ENCODE assay signal across 9 cellular contexts in the genomic region with DNA sequence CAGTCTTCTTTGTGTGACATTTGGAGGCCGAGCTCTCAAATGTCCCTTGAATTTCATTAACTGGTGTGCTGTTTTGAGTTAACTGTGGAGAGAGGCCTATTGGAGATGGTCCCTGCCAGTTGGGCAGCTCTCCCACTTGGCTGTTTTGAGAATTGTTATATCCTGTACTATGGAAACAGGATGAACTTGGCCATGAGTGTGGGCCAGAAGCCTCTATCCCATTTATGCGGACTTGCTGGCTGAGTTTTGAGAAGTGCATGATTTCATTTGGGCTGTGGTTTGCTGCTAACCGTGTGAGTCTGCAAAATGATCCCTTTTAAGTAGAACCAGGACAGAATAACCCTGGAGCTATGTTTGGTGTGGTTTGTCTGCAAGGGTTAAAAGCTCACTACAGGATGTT.
A peak's percentile ranks its signal among the peaks of the same experiment; 100 is the strongest.
DNase-seq lines count a peak whose midpoint lies in the region; ATAC-seq and TF ChIP-seq lines count a peak whose summit lies in the region.
"Had no signal": no experiment of that assay in that cellular context is flagged by ENCODE, and none has a peak within 500 bp of the region (broad histone marks: within the 10 kb centered on the region; RNA-seq: fewer than 3 reads in every experiment).

No MANE protein-coding gene starts in this region.

- peak overlapping the region; percentile 45 for H3K27ac ChIP-seq in angular gyrus (ENCODE audit: low read depth, low read length)

- no peak for ATAC-seq in GM18505 (IDR thresholded peaks at IDR 0.05; ENCODE audit: unreplicated experiment)
- ATAC-seq in GM21360 (IDR thresholded peaks at IDR 0.05; ENCODE audit: unreplicated experiment): no peak

- DNase-seq in Ammon's horn (ENCODE audit: low spot score): peak; percentile 69
- DNase-seq in head of caudate nucleus: peak in 26 of 42 donors; percentile 18 to 67 (median 45)
- peak; percentile 56 for DNase-seq in pons (ENCODE audit: low spot score)
- DNase-seq in DMS153 treated with DMSO at 0.1 percent for 48 hours (lab: John Stamatoyannopoulos, UW; ENCODE audit: unreplicated experiment): no peak
- DNase-seq in RPMI8226: no peak
- DNase-seq: CD4-positive, alpha-beta T cell had no signal

- no peak for TF ChIP-seq POLR2A in GM18505 (IDR thresholded peaks at IDR 0.05; ENCODE audit: borderline replicate concordance, extremely low read depth, insufficient read depth, insufficient read length)

- intact Hi-C loops in head of caudate nucleus (cut with DNase I): no loop called here

Comparison
In these comparisons a context has a peak if more than half of its experiments do, and no peak if none do; other contexts are left out.
1. DNase-seq: peak in Ammon's horn (single experiment), head of caudate nucleus (26 of 42) and pons (single experiment); none in DMS153 treated with DMSO at 0.1 percent for 48 hours (single experiment) and RPMI8226 (single experiment).